In the genomic region with DNA sequence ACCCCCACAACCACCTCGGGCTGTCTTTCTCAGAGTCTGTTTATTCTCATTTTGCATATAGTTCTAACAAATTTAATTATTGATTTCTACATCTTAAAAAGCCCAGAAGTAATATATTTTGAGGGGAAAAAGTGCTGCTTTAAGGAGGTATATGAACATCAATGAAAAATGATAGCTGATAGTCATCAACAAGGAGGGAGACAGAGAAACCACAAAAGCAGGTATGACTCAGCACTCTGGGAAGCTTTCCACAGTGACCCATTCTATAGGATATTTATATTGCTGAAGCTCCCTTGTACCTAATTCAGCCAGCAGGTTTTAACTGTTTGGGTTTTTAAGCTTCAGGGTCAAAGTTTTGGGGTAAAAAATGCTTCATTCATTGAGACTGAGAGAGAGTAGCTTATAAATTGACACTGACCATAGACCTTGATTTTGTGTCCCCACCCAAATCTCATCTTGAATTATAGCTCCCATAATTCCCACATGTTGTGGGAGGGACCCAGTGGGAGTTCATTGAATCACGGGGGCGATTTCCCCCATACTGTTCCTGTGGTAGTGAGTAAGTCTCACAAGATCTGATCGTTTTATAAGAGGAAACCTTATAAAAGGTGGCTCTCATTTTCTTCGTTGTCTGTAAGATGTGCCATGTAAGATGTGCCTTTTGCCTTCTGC, we compare ENCODE assay signal across 12 cellular contexts. TPM values are rescaled to one million over a fixed set of nuclear protein-coding genes. Genes with fewer than 3 reads are reported as not detected.
DNase-seq lines count a peak whose midpoint lies in the region; ATAC-seq and TF ChIP-seq lines count a peak whose summit lies in the region.
"Had no signal": no experiment of that assay in that cellular context is flagged by ENCODE, and none has a peak within 500 bp of the region (broad histone marks: within the 10 kb centered on the region; RNA-seq: fewer than 3 reads in every experiment).

No MANE protein-coding gene starts in this region.

- intact Hi-C loops in PC-3 (cut with micrococcal nuclease), result no loop called here
- intact Hi-C loops in Caco-2 (cut with micrococcal nuclease; ENCODE audit: unreplicated experiment), result no loop called here

- POLR2A ChIA-PET in PC-3 (lab: Charles Lee; ENCODE audit: unreplicated experiment), result no interaction called here
- POLR2A ChIA-PET in Caco-2 (lab: Charles Lee), result no interaction called here

- H3K36me3 ChIP-seq in PC-3 (ENCODE audit: low read depth, low read length) (peaks cover 36% of the 10 kb centered on the region), skeletal muscle satellite cell (ENCODE audit: insufficient read depth, low read length) (peaks cover 40% of the 10 kb centered on the region), Caco-2 (ENCODE audit: control insufficient read depth, insufficient read depth, low read length) (peaks cover 3% of the 10 kb centered on the region)

- H3K4me1 ChIP-seq in PC-3 (ENCODE audit: insufficient read depth, low read length), result peaks cover 61% of the 10 kb centered on the region
- H3K4me1 ChIP-seq in skeletal muscle satellite cell (ENCODE audit: control insufficient read depth, insufficient read depth, low read length), result peaks cover 34% of the 10 kb centered on the region
- peaks cover 30% of the 10 kb centered on the region for H3K4me1 ChIP-seq in Caco-2

- peak overlapping the region; percentile 82 for H3K4me2 ChIP-seq in PC-3 (ENCODE audit: low read length)
- H3K4me2 ChIP-seq in skeletal muscle satellite cell (ENCODE audit: low read length), result peak overlapping the region; percentile 33

- H4K20me1 ChIP-seq in PC-3 (ENCODE audit: low read length), result no peaks in the 10 kb centered on the region

- no peaks in the 10 kb centered on the region for H3K27me3 ChIP-seq in PC-3 (ENCODE audit: low read length)
- no peaks in the 10 kb centered on the region for H3K27me3 ChIP-seq in skeletal muscle satellite cell (ENCODE audit: control insufficient read depth, insufficient read depth, low read length)
- H3K27me3 ChIP-seq in Caco-2 (replicated peaks; ENCODE audit: control insufficient read depth, insufficient read depth, low read length), result no peaks in the 10 kb centered on the region
- H3K27me3 ChIP-seq: vagina had no signal

- no peak overlapping the region for H3K27ac Mint-ChIP-seq in activated naive CD8-positive, alpha-beta T cell treated with anti-CD3 and anti-CD28 coated beads, Interleukin-2, amount 50 U/mL, for 24 hours
- no peak overlapping the region for H3K27ac Mint-ChIP-seq in activated naive CD8-positive, alpha-beta T cell treated with anti-CD3 and anti-CD28 coated beads for 36 hours
- H3K27ac Mint-ChIP-seq in Caco-2 (ENCODE audit: unreplicated experiment), result no peak overlapping the region

- TF ChIP-seq CTCF in PC-3 (conservative IDR thresholded peaks at IDR 0.05; ENCODE audit: low read depth, low read length) (no peak), Caco-2 (IDR thresholded peaks at IDR 0.05; ENCODE audit: insufficient read depth in 1 of 2, low read depth in 1 of 2, low read length in 1 of 2, severe bottlenecking in 1 of 2, unreplicated experiment in 1 of 2) (no peak)

- H3K4me1 Mint-ChIP-seq in activated naive CD8-positive, alpha-beta T cell treated with anti-CD3 and anti-CD28 coated beads, Interleukin-2, amount 50 U/mL, for 24 hours, result peaks cover 8% of the 10 kb centered on the region
- H3K4me1 Mint-ChIP-seq in activated naive CD8-positive, alpha-beta T cell treated with anti-CD3 and anti-CD28 coated beads for 36 hours, result no peaks in the 10 kb centered on the region
- peaks cover 8% of the 10 kb centered on the region for H3K4me1 Mint-ChIP-seq in Caco-2 (ENCODE audit: low read depth, unreplicated experiment)

- H3K4me3 ChIP-seq in PC-3 (ENCODE audit: low read length), result peak overlapping the region; percentile 28; the same call in 1 of the 2 replicates
- H3K4me3 ChIP-seq in skeletal muscle satellite cell (ENCODE audit: low read length), result peak overlapping the region; percentile 10
- H3K4me3 ChIP-seq in Caco-2 (ENCODE audit: low read depth, low read length), result no peak overlapping the region
- H3K4me3 ChIP-seq: SK-N-MC, vagina had no signal

- no peaks in the 10 kb centered on the region for H3K9me2 ChIP-seq in PC-3 (replicated peaks; ENCODE audit: low read length)

- H3K9ac ChIP-seq in PC-3 (ENCODE audit: low read length) (peak overlapping the region; percentile 16; the same call in 1 of the 2 replicates), skeletal muscle satellite cell (ENCODE audit: low read depth, low read length) (no peak overlapping the region)

- H3K27me3 Mint-ChIP-seq in activated naive CD8-positive, alpha-beta T cell treated with anti-CD3 and anti-CD28 coated beads, Interleukin-2, amount 50 U/mL, for 24 hours, result no peaks in the 10 kb centered on the region
- H3K27me3 Mint-ChIP-seq in activated naive CD8-positive, alpha-beta T cell treated with anti-CD3 and anti-CD28 coated beads for 36 hours, result peaks cover 4% of the 10 kb centered on the region
- H3K27me3 Mint-ChIP-seq in Caco-2 (ENCODE audit: insufficient read depth, unreplicated experiment), result no peaks in the 10 kb centered on the region

- H2AFZ ChIP-seq in PC-3 (ENCODE audit: low read length), result no peak overlapping the region

- BruUV-seq in PC-3 (replicated peaks; lab: Mats Ljungman, UMichigan) (no TSS peak), Caco-2 (replicated peaks; lab: Mats Ljungman, UMichigan) (no TSS peak)

- H3K9me3 Mint-ChIP-seq in activated naive CD8-positive, alpha-beta T cell treated with anti-CD3 and anti-CD28 coated beads, Interleukin-2, amount 50 U/mL, for 24 hours, result peaks cover 4% of the 10 kb centered on the region
- no peaks in the 10 kb centered on the region for H3K9me3 Mint-ChIP-seq in activated naive CD8-positive, alpha-beta T cell treated with anti-CD3 and anti-CD28 coated beads for 36 hours
- peaks cover 9% of the 10 kb centered on the region for H3K9me3 Mint-ChIP-seq in Caco-2 (ENCODE audit: unreplicated experiment)

- no peak for DNase-seq in activated naive CD8-positive, alpha-beta T cell treated with anti-CD3 and anti-CD28 coated beads, Interleukin-2, amount 50 U/mL, for 24 hours
- no peak for DNase-seq in activated naive CD8-positive, alpha-beta T cell treated with anti-CD3 and anti-CD28 coated beads for 36 hours
- peak; percentile 96 for DNase-seq in PC-3
- peak; percentile 52 for DNase-seq in dedifferentiated amniotic fluid mesenchymal stem cell (ENCODE audit: extremely low spot score)
- no peak for DNase-seq in Caco-2
- DNase-seq: C1 segment of cervical spinal cord; stimulated activated CD4-positive, alpha-beta T cell treated with anti-CD3 and anti-CD28 coated beads, Interleukin-4, amount 100 ng/mL, for 4 hours had no signal

- CTCF ChIA-PET in PC-3 (lab: Charles Lee), result interaction anchor here (0.7 to 1.8 kb wide), 4 partner anchors 12 to 61 kb away, joined by 3 to 6 read pairs (median 4); no protein-coding TSS in a partner anchor
- CTCF ChIA-PET in Caco-2 (lab: Charles Lee), result no interaction called here

- peaks cover 26% of the 10 kb centered on the region for H3F3A ChIP-seq in PC-3 (ENCODE audit: low read length, unreplicated experiment)

- peaks cover 58% of the 10 kb centered on the region for H3K79me2 ChIP-seq in PC-3 (ENCODE audit: low read length)

- H3K36me3 Mint-ChIP-seq in activated naive CD8-positive, alpha-beta T cell treated with anti-CD3 and anti-CD28 coated beads, Interleukin-2, amount 50 U/mL, for 24 hours (ENCODE audit: low read depth), result no peaks in the 10 kb centered on the region
- peaks cover 2% of the 10 kb centered on the region for H3K36me3 Mint-ChIP-seq in activated naive CD8-positive, alpha-beta T cell treated with anti-CD3 and anti-CD28 coated beads for 36 hours
- H3K36me3 Mint-ChIP-seq in Caco-2 (ENCODE audit: insufficient read depth, unreplicated experiment), result peaks cover 37% of the 10 kb centered on the region

- H3K4me3 Mint-ChIP-seq in activated naive CD8-positive, alpha-beta T cell treated with anti-CD3 and anti-CD28 coated beads, Interleukin-2, amount 50 U/mL, for 24 hours, result no peak overlapping the region
- no peak overlapping the region for H3K4me3 Mint-ChIP-seq in activated naive CD8-positive, alpha-beta T cell treated with anti-CD3 and anti-CD28 coated beads for 36 hours
- no peak overlapping the region for H3K4me3 Mint-ChIP-seq in Caco-2 (ENCODE audit: unreplicated experiment)

- ATAC-seq in activated naive CD8-positive, alpha-beta T cell treated with anti-CD3 and anti-CD28 coated beads, Interleukin-2, amount 50 U/mL, for 24 hours, result peak; percentile 56
- ATAC-seq in PC-3, result peak; percentile 52
- ATAC-seq in HG03457 (IDR thresholded peaks at IDR 0.05; ENCODE audit: unreplicated experiment), result no peak
- ATAC-seq in HG03521 (IDR thresholded peaks at IDR 0.05; ENCODE audit: unreplicated experiment), result no peak

- peak overlapping the region; percentile 94 for H3K27ac ChIP-seq in PC-3 (ENCODE audit: low read length)
- H3K27ac ChIP-seq: vagina had no signal

- H3K9me3 ChIP-seq in PC-3 (ENCODE audit: low read length), result peaks cover 14% of the 10 kb centered on the region
- peaks cover 6% of the 10 kb centered on the region for H3K9me3 ChIP-seq in skeletal muscle satellite cell (replicated peaks; ENCODE audit: low read length)
- no peaks in the 10 kb centered on the region for H3K9me3 ChIP-seq in Caco-2
- H3K9me3 ChIP-seq: vagina had no signal

RNA-seq across cellular contexts. Expression of gene VANGL1, which starts 27.4 kb away (rescaled TPM):
- 1 to 10 TPM; 2.4 to 2.9 TPM for total RNA-seq in activated naive CD8-positive, alpha-beta T cell treated with anti-CD3 and anti-CD28 coated beads for 36 hours
- 23.1 and 40.5 TPM in 2 replicates for total RNA-seq in PC-3 (2014; rRNA removed)
- total RNA-seq in skeletal muscle satellite cell (2012; rRNA removed), result 8.4 and 13.1 TPM in 2 replicates
- 11.3 and 13.6 TPM in 2 replicates for total RNA-seq in Caco-2 (2022)

Comparison
In these comparisons a context has a peak if more than half of its experiments do, and no peak if none do; other contexts are left out.
1. ATAC-seq: peak in activated naive CD8-positive, alpha-beta T cell treated with anti-CD3 and anti-CD28 coated beads, Interleukin-2, amount 50 U/mL, for 24 hours (single experiment) and PC-3 (single experiment); none in HG03457 (single experiment) and HG03521 (single experiment).
2. DNase-seq: peak in PC-3 (single experiment) and dedifferentiated amniotic fluid mesenchymal stem cell (single experiment); none in activated naive CD8-positive, alpha-beta T cell treated with anti-CD3 and anti-CD28 coated beads, Interleukin-2, amount 50 U/mL, for 24 hours (single experiment), activated naive CD8-positive, alpha-beta T cell treated with anti-CD3 and anti-CD28 coated beads for 36 hours (single experiment) and Caco-2 (0 of 2).